Comparison of ENCODE assay signal across 8 cellular contexts in genomic region chr6:158072083-158072721, GRCh38.
DNase-seq lines count a peak whose midpoint lies in the region; ATAC-seq and TF ChIP-seq lines count a peak whose summit lies in the region.

No MANE protein-coding gene starts in this region.

- ATAC-seq in left cardiac atrium (peak; percentile 62 to 64), HG02763 (IDR thresholded peaks at IDR 0.05; ENCODE audit: unreplicated experiment) (no peak)

- no peak overlapping the region for H3K27ac ChIP-seq in 22Rv1

- intact Hi-C loops in left cardiac atrium (cut with DNase I): loop anchor here (2.0 to 10.0 kb wide), 4 partner anchors 89 to 317 kb away; partner anchors contain the start of gene SYNJ2 (in 1 of the 2)

- peak; percentile 9 for DNase-seq in NCI-H1048 (lab: John Stamatoyannopoulos, UW)
- peak; percentile 12 to 72 (median 42) for DNase-seq in T-helper 2 cell
- peak; percentile 63 for DNase-seq in amniotic epithelial cell (ENCODE audit: low read depth)
- peak; percentile 78 for DNase-seq in left cardiac atrium
- DNase-seq in retina: peak; percentile 77

- TF ChIP-seq CTCF in 22Rv1 (IDR thresholded peaks at IDR 0.05): peak; percentile 87
- peak; percentile 84 for TF ChIP-seq CTCF in GM12874 (IDR thresholded peaks at IDR 0.05; ENCODE audit: insufficient read depth, low read depth, low read length)

Comparison
In these comparisons a context has a peak if more than half of its experiments do, and no peak if none do; other contexts are left out.
1. DNase-seq: peak in every context shown above with its lines; median percentile 78 in left cardiac atrium; 77 in retina; 63 in amniotic epithelial cell; 42 in T-helper 2 cell; 9 in NCI-H1048.